10 cellular contexts compared by ENCODE assay signal in the genomic region with DNA sequence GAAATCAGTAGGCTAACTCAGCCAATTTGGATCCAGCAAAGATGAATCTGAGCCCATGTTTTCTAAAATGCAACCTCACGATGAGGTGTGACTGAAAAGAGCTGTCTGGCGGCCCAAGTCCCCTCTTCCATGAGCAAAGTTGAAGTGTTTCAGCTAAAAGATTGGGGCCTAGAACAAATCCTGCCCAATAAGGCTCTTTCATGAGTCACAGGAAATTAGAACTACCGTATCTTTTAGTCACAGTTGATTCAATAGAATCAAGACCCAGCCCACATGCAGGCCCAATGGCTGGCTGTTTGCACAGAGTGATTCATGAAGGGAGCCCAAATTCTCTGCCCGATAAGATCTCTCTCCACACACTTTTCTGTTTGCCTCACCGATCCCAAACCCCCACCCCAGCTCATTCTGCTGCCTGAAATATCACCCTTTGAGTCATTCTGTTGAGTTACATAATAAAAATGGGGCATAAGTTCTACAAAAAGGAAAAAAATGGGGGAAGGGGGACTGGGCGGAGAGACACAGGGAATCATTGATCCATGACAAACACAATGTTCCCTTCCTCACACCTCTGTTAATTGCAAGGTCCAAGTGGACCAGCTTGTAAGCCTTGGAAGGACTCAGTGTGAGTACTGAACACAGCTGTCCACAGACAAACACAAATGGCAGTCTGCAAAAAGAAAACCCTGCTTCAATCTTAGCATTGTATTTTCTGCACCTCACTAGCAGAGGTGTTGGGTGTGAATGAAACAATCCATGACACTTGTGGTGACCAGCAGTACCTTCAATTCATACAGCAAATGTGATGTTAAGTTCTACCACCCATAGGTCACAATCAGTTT. TPM values are rescaled to one million over a fixed set of nuclear protein-coding genes. Genes with fewer than 3 reads are reported as not detected.
A peak's percentile ranks its signal among the peaks of the same experiment; 100 is the strongest.
DNase-seq lines count a peak whose midpoint lies in the region; ATAC-seq and TF ChIP-seq lines count a peak whose summit lies in the region.
"Had no signal": no experiment of that assay in that cellular context is flagged by ENCODE, and none has a peak within 500 bp of the region (broad histone marks: within the 10 kb centered on the region; RNA-seq: fewer than 3 reads in every experiment).

No MANE protein-coding gene starts in this region.

- intact Hi-C loops in gastrocnemius medialis (cut with DNase I; ENCODE audit: low total_unique reads): no loop called here

- peaks cover 4% of the 10 kb centered on the region for H3K27me3 Mint-ChIP-seq in GM23338 (ENCODE audit: insufficient read depth, low read depth, poor library complexity)

- H3K9me2 ChIP-seq in GM23338 (ENCODE audit: insufficient read depth): no peaks in the 10 kb centered on the region

- H3K4me3 Mint-ChIP-seq in GM23338: no peak overlapping the region

- no peaks in the 10 kb centered on the region for H3K27me3 ChIP-seq in AG04450 (ENCODE audit: control insufficient read depth, insufficient read depth, low read length)
- no peaks in the 10 kb centered on the region for H3K27me3 ChIP-seq in GM23338 (ENCODE audit: insufficient read depth)
- H3K27me3 ChIP-seq in gastrocnemius medialis: no peaks in the 10 kb centered on the region

- no peak overlapping the region for H3K4me2 ChIP-seq in GM23338

- no peak for ATAC-seq in GM23338
- ATAC-seq in gastrocnemius medialis: no peak
- no peak for ATAC-seq in HG03571 (IDR thresholded peaks at IDR 0.05; ENCODE audit: unreplicated experiment)

- 0 out of 2 replicates have a peak, but pooled peaks cover 4% of the 10 kb centered on the region for H3K4me1 ChIP-seq in GM23338 (ENCODE audit: insufficient read depth)
- no peaks in the 10 kb centered on the region for H3K4me1 ChIP-seq in gastrocnemius medialis

- peaks cover 4% of the 10 kb centered on the region; the same call in 1 of the 3 replicates for H3K4me1 Mint-ChIP-seq in GM23338

- H3K36me3 ChIP-seq in GM23338 (ENCODE audit: insufficient read depth) (peaks cover 3% of the 10 kb centered on the region; the same call in 1 of the 2 replicates), gastrocnemius medialis (no peaks in the 10 kb centered on the region)

- H3K79me2 ChIP-seq in GM23338 (replicated peaks; ENCODE audit: insufficient read depth): no peaks in the 10 kb centered on the region

- peaks cover 17% of the 10 kb centered on the region for H3K9me3 Mint-ChIP-seq in GM23338

- CTCF ChIA-PET in AG04450 (lab: Charles Lee): interaction anchor here (0.8 to 1.5 kb wide), 5 partner anchors 9 to 528 kb away, joined by 3 to 5 read pairs (median 3); no protein-coding TSS in a partner anchor

- POLR2A ChIA-PET in AG04450 (lab: Yijun Ruan, JAX): interaction anchor here (0.6 to 1.3 kb wide), 2 partner anchors 9 to 642 kb away, joined by 4 read pairs; no protein-coding TSS in a partner anchor

- no peak for TF ChIP-seq CTCF in AG04450 (IDR thresholded peaks at IDR 0.05; ENCODE audit: low read depth, low read length)
- TF ChIP-seq CTCF in WI38 (IDR thresholded peaks at IDR 0.05; ENCODE audit: low read depth, low read length): no peak
- no peak for TF ChIP-seq CTCF in GM23338 (conservative IDR thresholded peaks at IDR 0.05; ENCODE audit: low read depth in 2 of 2)
- TF ChIP-seq CTCF in gastrocnemius medialis (IDR thresholded peaks at IDR 0.05 in 4 of 5, conservative IDR thresholded peaks at IDR 0.05 in 1 of 5): no peak

- no peak overlapping the region for H3K27ac Mint-ChIP-seq in GM23338

- no peak overlapping the region for H3K4me3 ChIP-seq in AG04450 (ENCODE audit: low read depth, low read length)
- peak overlapping the region; percentile 13; the same call in 1 of the 2 replicates for H3K4me3 ChIP-seq in WI38 (ENCODE audit: low read depth, low read length)
- H3K4me3 ChIP-seq in GM23338: no peak overlapping the region
- H3K4me3 ChIP-seq in gastrocnemius medialis: no peak overlapping the region

- no peaks in the 10 kb centered on the region for H3F3A ChIP-seq in GM23338 (replicated peaks; ENCODE audit: low read depth)

- TF ChIP-seq POLR2A in gastrocnemius medialis (IDR thresholded peaks at IDR 0.05): no peak

- no peak overlapping the region for H2AFZ ChIP-seq in GM23338

- H3K36me3 Mint-ChIP-seq in GM23338 (ENCODE audit: low read depth): peaks cover 9% of the 10 kb centered on the region; the same call in 2 of the 3 replicates

- peak overlapping the region; percentile 33 for H3K27ac ChIP-seq in AG04450 (ENCODE audit: low read depth, low read length)
- no peak overlapping the region for H3K27ac ChIP-seq in GM23338 (ENCODE audit: low read depth)
- no peak overlapping the region for H3K27ac ChIP-seq in gastrocnemius medialis

- no peaks in the 10 kb centered on the region for H4K20me1 ChIP-seq in GM23338 (replicated peaks; ENCODE audit: insufficient read depth)

- H3K9me3 ChIP-seq in AG04450 (ENCODE audit: control insufficient read depth, insufficient read depth, low read length) (peaks cover 4% of the 10 kb centered on the region; the same call in 1 of the 2 replicates), gastrocnemius medialis (no peaks in the 10 kb centered on the region)

- DNase-seq in AG04450 (ENCODE audit: low read depth, low spot score) (peak; percentile 60), HT-29 (ENCODE audit: low spot score) (peak; percentile 93), iris pigment epithelial cell (ENCODE audit: low read depth) (peak; percentile 95), GM23338 (ENCODE audit: low spot score) (no peak), NCI-H2227 treated with DMSO at 0.1 percent for 48 hours (lab: John Stamatoyannopoulos, UW) (no peak), gastrocnemius medialis (no peak)
- DNase-seq: cerebellar nuclear complex, RPMI8226 had no signal

- in situ Hi-C loops in gastrocnemius medialis (cut with MboI; ENCODE audit: low sequenced_read_pairs in 4 of 4): no loop called here

TF ChIP-seq in GM23338, 12 proteins besides CTCF, POLR2A, EP300 and RAD21:
- TF ChIP-seq, protein P1, sequence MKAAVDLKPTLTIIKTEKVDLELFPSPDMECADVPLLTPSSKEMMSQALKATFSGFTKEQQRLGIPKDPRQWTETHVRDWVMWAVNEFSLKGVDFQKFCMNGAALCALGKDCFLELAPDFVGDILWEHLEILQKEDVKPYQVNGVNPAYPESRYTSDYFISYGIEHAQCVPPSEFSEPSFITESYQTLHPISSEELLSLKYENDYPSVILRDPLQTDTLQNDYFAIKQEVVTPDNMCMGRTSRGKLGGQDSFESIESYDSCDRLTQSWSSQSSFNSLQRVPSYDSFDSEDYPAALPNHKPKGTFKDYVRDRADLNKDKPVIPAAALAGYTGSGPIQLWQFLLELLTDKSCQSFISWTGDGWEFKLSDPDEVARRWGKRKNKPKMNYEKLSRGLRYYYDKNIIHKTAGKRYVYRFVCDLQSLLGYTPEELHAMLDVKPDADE (IDR thresholded peaks at IDR 0.05): no peak
TF ChIP-seq in GM23338: peak in this region for 0.

RNA-seq across cellular contexts. Expression of gene FOXQ1, which starts 13.8 kb away (rescaled TPM):
- polyA plus RNA-seq in AG04450 (2011; rRNA removed): 0.07 TPM in 1 of 2 replicates, not detected in the other
- 0.17 TPM in 1 of 2 replicates, not detected in the other for polyA minus RNA-seq in AG04450 (2011; rRNA and poly(A)+ RNA removed)
- 108 and 112 TPM in 2 replicates for total RNA-seq in HT-29 (2014; rRNA removed; shearing (Covaris generic))
- not detected in 2 replicates for total RNA-seq in GM23338 (2014; rRNA removed; shearing (Covaris generic))
- polyA plus RNA-seq in GM23338 (2016; fragmentation: Nextera tagmentation; extraction: Ambion mirVana): not detected in 2 replicates
- total RNA-seq in gastrocnemius medialis: under 1 TPM in 1 of 4 donors, not detected in 3; 0.42 TPM

Comparison
In these comparisons a context has a peak if more than half of its experiments do, and no peak if none do; other contexts are left out.
1. DNase-seq: peak in AG04450 (single experiment), HT-29 (single experiment) and iris pigment epithelial cell (single experiment); none in GM23338 (single experiment), NCI-H2227 treated with DMSO at 0.1 percent for 48 hours (single experiment) and gastrocnemius medialis (0 of 2).
2. RNA of gene FOXQ1, which starts 13.8 kb away (total RNA-seq): 108 to 112 TPM in HT-29; 0.42 TPM in gastrocnemius medialis and not detected in GM23338; every median in the first group is over 10 times any median in the second.